ENCODE assay signal across 14 cellular contexts in genomic region chr7:75477457-75477856, GRCh38. TPM values are rescaled to one million over a fixed set of nuclear protein-coding genes. Genes with fewer than 3 reads are reported as not detected.
"Had no signal": no experiment of that assay in that cellular context is flagged by ENCODE, and none has a peak within 500 bp of the region (broad histone marks: within the 10 kb centered on the region; RNA-seq: fewer than 3 reads in every experiment).

No MANE protein-coding gene starts in this region.

RNA-seq across cellular contexts. Expression of gene SPDYE5, which starts 14.7 kb away (rescaled TPM):
- total RNA-seq: natural killer cell treated with Interleukin-12 subunit alpha and Interleukin-12 subunit beta and Interleukin-15 and Interleukin-18, amount 100 ng/mL, for 72 hours; neural crest cell; omental fat pad; osteocyte; pancreas; posterior vena cava; pulmonary artery endothelial cell; right atrium auricular region; sciatic nerve; smooth muscle cell; suprapubic skin; tibial nerve; upper lobe of left lung; vagina had no signal
